Comparison of ENCODE assay signal across 8 cellular contexts in the genomic region with DNA sequence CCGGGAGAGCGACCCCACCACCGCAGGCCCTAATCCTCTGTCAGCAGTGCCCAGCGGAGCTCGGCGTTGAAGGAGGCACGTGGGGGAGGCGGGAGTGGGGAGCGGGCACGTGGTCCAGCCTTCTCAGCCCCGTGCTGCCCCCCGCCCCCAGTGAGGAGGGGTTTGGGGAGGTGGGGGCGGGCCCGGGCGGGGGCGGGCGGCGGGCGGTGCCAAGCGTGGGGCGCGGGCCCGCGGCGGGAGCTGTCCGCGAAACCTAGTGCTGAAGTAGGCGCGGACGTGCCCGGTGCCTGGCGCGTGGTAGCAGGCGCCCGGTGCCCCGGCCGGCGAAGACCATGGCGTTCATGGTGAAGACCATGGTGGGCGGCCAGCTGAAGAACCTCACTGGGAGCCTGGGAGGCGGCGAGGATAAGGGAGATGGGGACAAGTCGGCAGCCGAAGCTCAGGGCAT. TPM values are rescaled to one million over a fixed set of nuclear protein-coding genes. Genes with fewer than 3 reads are reported as not detected.
DNase-seq lines count a peak whose midpoint lies in the region; ATAC-seq and TF ChIP-seq lines count a peak whose summit lies in the region.

Gene CPLX3, plus strand, starts transcription at position 256 of the 448 bp plus-strand sequence. Its CDS starts 77 bp downstream, at position 333.

- 3% methylated on average over 25 to 44 of the region's 44 CpGs for WGBS in aorta, 2 donors
- 16% methylated on average over 15 of the region's 44 CpGs for WGBS in suprapubic skin

- no peaks in the 10 kb centered on the region for H3K27me3 ChIP-seq in aorta (ENCODE audit: control insufficient read depth in 1 of 2, insufficient read depth in 2 of 2, low read length in 1 of 2)
- peaks cover 29% of the 10 kb centered on the region for H3K27me3 ChIP-seq in suprapubic skin

- no peak within 1 kb of the TSS for H3K27ac ChIP-seq in aorta (ENCODE audit: low read depth in 1 of 2, low read length in 2 of 2)
- H3K27ac ChIP-seq in suprapubic skin, result no peak within 1 kb of the TSS

- H3K9me3 ChIP-seq in aorta (ENCODE audit: control insufficient read depth, low read length), result no peaks in the 10 kb centered on the region
- no peaks in the 10 kb centered on the region for H3K9me3 ChIP-seq in suprapubic skin

- H3K4me3 ChIP-seq in aorta (ENCODE audit: low read length in 2 of 2) (no peak within 1 kb of the TSS), suprapubic skin (no peak within 1 kb of the TSS)

- peak; percentile 51 for DNase-seq in stimulated activated CD4-positive, alpha-beta T cell treated with anti-CD3 and anti-CD28 coated beads, Interleukin-12 subunit alpha, Interleukin-12 subunit beta, amount 100 ng/mL, for 4 hours
- DNase-seq in stimulated activated CD4-positive, alpha-beta T cell treated with anti-CD3 and anti-CD28 coated beads, Interleukin-1b, Interleukin-23, amount 100 ng/mL, for 48 hours, result no peak
- DNase-seq in activated effector memory CD4-positive, alpha-beta T cell treated with anti-CD3 and anti-CD28 coated beads, Interleukin-2, amount 50 U/mL, for 16 hours, result peak; percentile 80
- DNase-seq in islet precursor cell (peak; percentile 66), aorta (peak in 1 of 2 donors; percentile 84), suprapubic skin (ENCODE audit: low spot score in 2 of 2) (no peak), kidney tubule cell (ENCODE audit: low spot score) (no peak)

- no peak for TF ChIP-seq POLR2A in suprapubic skin (IDR thresholded peaks at IDR 0.05)

- peak; percentile 31 for ATAC-seq in aorta (ENCODE audit: low FRiP score)
- ATAC-seq in GM21737 (IDR thresholded peaks at IDR 0.05; ENCODE audit: unreplicated experiment), result no peak

- no peak for TF ChIP-seq CTCF in suprapubic skin (IDR thresholded peaks at IDR 0.05)

- TF ChIP-seq EP300 in suprapubic skin (IDR thresholded peaks at IDR 0.05), result no peak

- H3K36me3 ChIP-seq in aorta (ENCODE audit: control insufficient read depth in 1 of 2, insufficient read depth in 2 of 2, low read length in 1 of 2), result no peaks in the 10 kb centered on the region
- H3K36me3 ChIP-seq in suprapubic skin, result no peaks in the 10 kb centered on the region

- no peaks in the 10 kb centered on the region for H3K4me1 ChIP-seq in aorta (ENCODE audit: control insufficient read depth in 1 of 2, insufficient read depth in 2 of 2, low read length in 2 of 2)
- peaks cover 9% of the 10 kb centered on the region for H3K4me1 ChIP-seq in suprapubic skin

- intact Hi-C loops in aorta (cut with DNase I), result no loop called here

RNA-seq across cellular contexts. Expression of gene CPLX3, which starts in this region (rescaled TPM):
- not detected for total RNA-seq in aorta
- polyA plus RNA-seq in aorta, result under 1 TPM; 0.05 to 0.13 TPM
- total RNA-seq in suprapubic skin, result under 1 TPM in 1 of 4 donors, not detected in 3; 0.47 TPM

Comparison
In these comparisons a context has a peak if more than half of its experiments do, and no peak if none do; other contexts are left out.
1. DNase-seq: peak in stimulated activated CD4-positive, alpha-beta T cell treated with anti-CD3 and anti-CD28 coated beads, Interleukin-12 subunit alpha, Interleukin-12 subunit beta, amount 100 ng/mL, for 4 hours (single experiment), activated effector memory CD4-positive, alpha-beta T cell treated with anti-CD3 and anti-CD28 coated beads, Interleukin-2, amount 50 U/mL, for 16 hours (single experiment) and islet precursor cell (single experiment); none in stimulated activated CD4-positive, alpha-beta T cell treated with anti-CD3 and anti-CD28 coated beads, Interleukin-1b, Interleukin-23, amount 100 ng/mL, for 48 hours (single experiment), suprapubic skin (0 of 2) and kidney tubule cell (single experiment).
2. Peak in ATAC-seq in aorta; RNA of the gene not detected or under 1 TPM.